In the genomic region with DNA sequence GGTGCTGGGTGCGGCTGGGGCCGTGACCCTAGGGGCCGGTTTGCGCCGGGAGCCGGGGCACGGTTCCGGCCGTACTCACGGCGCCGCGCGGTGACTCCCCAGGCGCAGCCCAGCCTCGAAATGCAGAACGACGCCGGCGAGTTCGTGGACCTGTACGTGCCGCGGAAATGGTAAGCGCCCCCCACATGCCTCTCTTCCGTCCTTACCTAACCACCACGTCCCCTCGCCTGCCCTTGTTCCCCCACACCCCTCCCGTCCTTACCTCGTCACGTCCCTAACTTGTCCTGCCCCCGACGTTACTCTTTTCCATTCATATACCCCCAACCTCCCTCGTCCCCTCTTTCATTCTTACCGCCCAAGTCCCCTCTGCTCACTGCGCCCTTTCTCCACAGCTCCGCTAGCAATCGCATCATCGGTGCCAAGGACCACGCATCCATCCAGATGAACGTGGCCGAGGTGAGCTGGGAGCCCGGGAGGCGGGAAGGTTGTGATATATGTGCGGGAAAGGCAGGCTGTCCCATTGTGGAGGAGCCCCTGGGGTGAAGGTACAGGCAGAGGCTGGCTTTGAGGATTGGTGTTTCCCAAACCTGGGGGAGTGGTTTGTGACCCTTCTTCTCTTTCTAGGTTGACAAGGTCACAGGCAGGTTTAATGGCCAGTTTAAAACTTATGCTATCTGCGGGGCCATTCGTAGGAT, we compare ENCODE assay signal across 8 cellular contexts. TPM values are rescaled to one million over a fixed set of nuclear protein-coding genes. Genes with fewer than 3 reads are reported as not detected.
DNase-seq lines count a peak whose midpoint lies in the region; ATAC-seq and TF ChIP-seq lines count a peak whose summit lies in the region.

No MANE protein-coding gene starts in this region.

- ATAC-seq in natural killer cell (peak; percentile 25 to 52 (median 41)), HG02970 (IDR thresholded peaks at IDR 0.05; ENCODE audit: low FRiP score, unreplicated experiment) (no peak), GM21390 (IDR thresholded peaks at IDR 0.05; ENCODE audit: unreplicated experiment) (no peak)

- H3K9me3 Mint-ChIP-seq in chondrocyte (ENCODE audit: low read depth) (no peaks in the 10 kb centered on the region), natural killer cell (no peaks in the 10 kb centered on the region)

- peaks cover 27% of the 10 kb centered on the region for H3K36me3 ChIP-seq in BE2C
- H3K36me3 ChIP-seq in HUES6 (ENCODE audit: control insufficient read depth, insufficient read depth, low read length): peaks cover 32% of the 10 kb centered on the region

- H3K4me1 ChIP-seq in BE2C (0 out of 2 replicates have a peak, but pooled peaks cover 2% of the 10 kb centered on the region), HUES6 (ENCODE audit: control insufficient read depth, insufficient read depth, low read length) (0 out of 2 replicates have a peak, but pooled peaks cover 6% of the 10 kb centered on the region)

- H3K27me3 ChIP-seq in BE2C (no peaks in the 10 kb centered on the region), HUES6 (ENCODE audit: control insufficient read depth, insufficient read depth, low read length) (no peaks in the 10 kb centered on the region)

- no peaks in the 10 kb centered on the region for H3K9me3 ChIP-seq in BE2C
- H3K9me3 ChIP-seq in HUES6 (ENCODE audit: control insufficient read depth, insufficient read depth, low read depth, low read length): no peaks in the 10 kb centered on the region

- peaks cover 41% of the 10 kb centered on the region for H3K4me1 Mint-ChIP-seq in chondrocyte (ENCODE audit: low read depth)
- H3K4me1 Mint-ChIP-seq in natural killer cell: peaks cover 31 to 48% of the 10 kb centered on the region in 2 donors

- H3K36me3 Mint-ChIP-seq in chondrocyte (ENCODE audit: low read depth) (peaks cover 10% of the 10 kb centered on the region), natural killer cell (no peaks in the 10 kb centered on the region)

- no peaks in the 10 kb centered on the region for H3K27me3 Mint-ChIP-seq in chondrocyte (ENCODE audit: low read depth)
- no peaks in the 10 kb centered on the region for H3K27me3 Mint-ChIP-seq in natural killer cell (ENCODE audit: low read depth in 2 of 2)

- TF ChIP-seq CTCF in BE2C (IDR thresholded peaks at IDR 0.05; ENCODE audit: low read depth, low read length) (no peak), chondrocyte (IDR thresholded peaks at IDR 0.05) (peak; percentile 18), natural killer cell (IDR thresholded peaks at IDR 0.05) (no peak)

- peak overlapping the region; percentile 91 for H3K9ac ChIP-seq in HUES6 (ENCODE audit: low read length)

- H3K27ac ChIP-seq in HUES6 (ENCODE audit: low read depth, low read length): peak overlapping the region; percentile 82

- H3K4me3 Mint-ChIP-seq in chondrocyte (ENCODE audit: unreplicated experiment) (peak overlapping the region; percentile 87), natural killer cell (peak overlapping the region; percentile 87)

- no peak for DNase-seq in BE2C
- DNase-seq in chondrocyte (ENCODE audit: low spot score): no peak
- DNase-seq in natural killer cell: no peak
- DNase-seq in GDM1 (lab: John Stamatoyannopoulos, UW): no peak
- DNase-seq in activated CD8-positive, alpha-beta memory T cell treated with anti-CD3 and anti-CD28 coated beads for 24 hours: no peak

- H3K27ac Mint-ChIP-seq in chondrocyte (ENCODE audit: unreplicated experiment): peak overlapping the region; percentile 85
- H3K27ac Mint-ChIP-seq in natural killer cell: peak overlapping the region; percentile 84 to 94

- intact Hi-C loops in natural killer cell (cut with micrococcal nuclease): loop anchor here (2.0 to 10.0 kb wide), 2 partner anchors 231 to 373 kb away; no protein-coding TSS in a partner anchor

- H3K4me3 ChIP-seq in BE2C (ENCODE audit: low read depth, low read length): peak overlapping the region; percentile 100
- H3K4me3 ChIP-seq in HUES6 (ENCODE audit: low read depth, low read length): peak overlapping the region; percentile 83

RNA-seq across cellular contexts. Expression of gene RPS21, which starts 0.5 kb away (rescaled TPM):
- 4,851 TPM for polyA plus RNA-seq in BE2C (2012; ENCODE audit: insufficient read depth, insufficient read length, low read depth)
- total RNA-seq in chondrocyte (830 to 911 TPM (median 873 TPM) in 3 replicates), natural killer cell (1,000 to 10,000 TPM in 2 of 3 donors, 100 to 1,000 TPM in 1; 887 to 1,244 (median 1,112) TPM)

RNA-seq across cellular contexts. Expression of gene CABLES2, which starts 19.7 kb away (rescaled TPM):
- 2.7 TPM for polyA plus RNA-seq in BE2C (2012; ENCODE audit: insufficient read depth, insufficient read length, low read depth)
- 6.4 to 7.8 TPM (median 6.5 TPM) in 3 replicates for total RNA-seq in chondrocyte
- total RNA-seq in natural killer cell: 1 to 10 TPM; 8.0 to 9.3 (median 8.4) TPM

RNA-seq across cellular contexts. Expression of gene LAMA5, which starts 20.3 kb away (rescaled TPM):
- 86.4 TPM for polyA plus RNA-seq in BE2C (2012; ENCODE audit: insufficient read depth, insufficient read length, low read depth)
- total RNA-seq in chondrocyte (156 to 368 TPM (median 355 TPM) in 3 replicates), natural killer cell (1 to 10 TPM; 1.0 to 4.3 (median 1.4) TPM)

RNA-seq across cellular contexts. Expression of gene RBBP8NL, which starts 40.0 kb away (rescaled TPM):
- polyA plus RNA-seq in BE2C (2012; ENCODE audit: insufficient read depth, insufficient read length, low read depth): not detected
- total RNA-seq in chondrocyte (not detected in 3 replicates), natural killer cell (not detected)

Comparison
In these comparisons a context has a peak if more than half of its experiments do, and no peak if none do; other contexts are left out.
1. ATAC-seq: peak in natural killer cell (3 of 3); none in HG02970 (single experiment) and GM21390 (single experiment).
2. RNA of gene LAMA5, which starts 20.3 kb away (total RNA-seq): 156 to 368 TPM in chondrocyte; 1.0 to 4.3 TPM in natural killer cell; every median in the first group is over 10 times any median in the second.